1 cellular context compared by ENCODE assay signal in genomic region chr1:214005716-214006115, GRCh38.
TF ChIP-seq lines count a peak whose summit lies in the region.

No MANE protein-coding gene starts in this region.

TF ChIP-seq in HepG2, 621 proteins besides CTCF, POLR2A, EP300 and RAD21:
- no peak for TF ChIP-seq HNRNPK (IDR thresholded peaks at IDR 0.05; ENCODE audit: low read depth, low read length, poor library complexity, severe bottlenecking)
- TF ChIP-seq RBM22 (optimal IDR thresholded peaks at IDR 0.05; ENCODE audit: low read length) = peak; percentile 41
- TF ChIP-seq RBFOX2 (IDR thresholded peaks at IDR 0.05; ENCODE audit: low read depth, low read length) = peak; percentile 59
TF ChIP-seq in HepG2: peak in this region for 2.
